8 cellular contexts compared by ENCODE assay signal in the genomic region with DNA sequence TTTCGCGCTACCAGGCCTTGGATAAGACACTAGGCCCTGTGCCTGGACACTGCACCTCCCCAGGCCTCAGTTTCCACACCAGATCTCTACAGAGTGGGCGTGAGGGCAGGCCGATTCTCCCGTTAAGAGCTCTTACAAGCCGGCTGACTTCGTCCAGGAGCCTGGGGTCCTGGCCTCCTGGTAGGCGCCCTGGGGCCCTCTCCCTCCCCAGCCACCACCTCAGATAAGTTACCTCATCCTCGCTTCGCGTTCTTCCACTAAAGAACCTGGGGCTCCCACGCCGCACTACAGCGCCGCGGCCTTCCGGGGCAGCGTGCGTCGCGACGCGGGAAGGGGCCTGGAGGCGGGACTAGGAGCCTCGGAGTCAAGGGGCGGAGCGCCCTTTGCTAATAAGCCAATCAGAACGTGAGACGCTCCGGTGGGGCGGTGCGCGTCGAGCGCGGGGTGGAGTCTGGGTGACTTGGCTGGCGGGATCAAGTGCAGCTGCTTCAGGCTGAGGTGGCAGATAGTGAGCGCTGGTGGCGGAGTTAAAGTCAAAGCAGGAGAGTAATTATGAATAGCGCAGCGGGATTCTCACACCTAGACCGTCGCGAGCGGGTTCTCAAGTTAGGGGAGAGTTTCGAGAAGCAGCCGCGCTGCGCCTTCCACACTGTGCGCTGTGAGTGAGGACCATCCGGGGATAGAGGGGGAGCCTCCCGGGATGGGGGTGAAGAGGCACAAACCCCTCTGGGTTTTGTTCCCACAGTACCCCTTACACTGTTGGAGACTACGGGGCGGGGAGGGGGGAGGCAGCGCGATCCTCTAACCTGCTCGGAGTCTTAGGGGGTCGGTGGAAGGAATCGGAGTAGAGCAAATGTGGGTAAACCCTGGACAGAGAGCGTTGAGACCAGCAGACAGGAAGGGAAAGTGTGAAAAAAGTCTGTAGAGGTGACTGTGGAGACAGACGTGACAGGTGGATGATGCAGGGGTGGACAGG. TPM values are rescaled to one million over a fixed set of nuclear protein-coding genes. Genes with fewer than 3 reads are reported as not detected.
DNase-seq lines count a peak whose midpoint lies in the region; ATAC-seq and TF ChIP-seq lines count a peak whose summit lies in the region.

A gene (plus strand): TSS at position 476 of the 976 bp plus-strand sequence. CDS start 77 bp downstream, at position 553.
A gene with protein sequence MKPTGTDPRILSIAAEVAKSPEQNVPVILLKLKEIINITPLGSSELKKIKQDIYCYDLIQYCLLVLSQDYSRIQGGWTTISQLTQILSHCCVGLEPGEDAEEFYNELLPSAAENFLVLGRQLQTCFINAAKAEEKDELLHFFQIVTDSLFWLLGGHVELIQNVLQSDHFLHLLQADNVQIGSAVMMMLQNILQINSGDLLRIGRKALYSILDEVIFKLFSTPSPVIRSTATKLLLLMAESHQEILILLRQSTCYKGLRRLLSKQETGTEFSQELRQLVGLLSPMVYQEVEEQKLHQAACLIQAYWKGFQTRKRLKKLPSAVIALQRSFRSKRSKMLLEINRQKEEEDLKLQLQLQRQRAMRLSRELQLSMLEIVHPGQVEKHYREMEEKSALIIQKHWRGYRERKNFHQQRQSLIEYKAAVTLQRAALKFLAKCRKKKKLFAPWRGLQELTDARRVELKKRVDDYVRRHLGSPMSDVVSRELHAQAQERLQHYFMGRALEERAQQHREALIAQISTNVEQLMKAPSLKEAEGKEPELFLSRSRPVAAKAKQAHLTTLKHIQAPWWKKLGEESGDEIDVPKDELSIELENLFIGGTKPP (minus strand): TSS at position 327 of the 976 bp plus-strand sequence. CDS start 6,100 bp downstream, outside the sequence.

- peak; percentile 97 for ATAC-seq in HG02870 (IDR thresholded peaks at IDR 0.05; ENCODE audit: unreplicated experiment)

- H3K9me3 ChIP-seq in left ventricle myocardium inferior (replicated peaks), result no peaks in the 10 kb centered on the region

- H3K27ac ChIP-seq in left ventricle myocardium inferior (replicated peaks), result peak within 1 kb of the TSS; percentile 79
- H3K27ac ChIP-seq in urinary bladder (ENCODE audit: low read depth), result peak within 1 kb of the TSS; percentile 84

- in situ Hi-C loops in GM13976 (cut with MboI; ENCODE audit: low sequenced_read_pairs, unreplicated experiment), result no loop called here

- H3K27ac Mint-ChIP-seq in progenitor cell of endocrine pancreas, result peak within 1 kb of the TSS; percentile 93

- WGBS in urinary bladder, result under 1% methylated on average over 61 of the region's 61 CpGs

- peak within 1 kb of the TSS; percentile 98 for H3K4me3 Mint-ChIP-seq in progenitor cell of endocrine pancreas (ENCODE audit: low read depth)

- intact Hi-C loops in T-helper 1 cell treated with Interleukin-12 subunit alpha and Interleukin-12 subunit beta and Interleukin-4 antibody, amounts not matched to agents 30 ng/mL and 1 ng/mL, for 36 hours (cut with micrococcal nuclease), result loop anchor here (1.0 to 10.0 kb wide), 21 partner anchors 86 to 1750 kb away; a partner anchor contains a TSS
- intact Hi-C loops in left ventricle myocardium inferior (cut with micrococcal nuclease), result no loop called here

- H3K4me3 ChIP-seq in left ventricle myocardium inferior, result peak within 1 kb of the TSS; percentile 84
- peak within 1 kb of the TSS; percentile 85 for H3K4me3 ChIP-seq in urinary bladder (ENCODE audit: low read depth, low read length)

- H3K36me3 ChIP-seq in left ventricle myocardium inferior (peaks cover 9% of the 10 kb centered on the region), urinary bladder (ENCODE audit: insufficient read depth) (peaks cover 2% of the 10 kb centered on the region)

- TF ChIP-seq CTCF in GM13976 (IDR thresholded peaks at IDR 0.05; ENCODE audit: borderline replicate concordance, control extremely low read depth, extremely low read depth, insufficient read depth, missing control alignments) (no peak), left ventricle myocardium inferior (IDR thresholded peaks at IDR 0.05; ENCODE audit: borderline replicate concordance) (no peak), progenitor cell of endocrine pancreas (IDR thresholded peaks at IDR 0.05; ENCODE audit: unreplicated experiment) (no peak)

- H3K4me1 ChIP-seq in left ventricle myocardium inferior (peaks cover 28% of the 10 kb centered on the region), urinary bladder (ENCODE audit: insufficient read depth) (peaks cover 1% of the 10 kb centered on the region)

- no peaks in the 10 kb centered on the region for H3K9me3 Mint-ChIP-seq in progenitor cell of endocrine pancreas (ENCODE audit: low read depth)

- no peaks in the 10 kb centered on the region for H3K27me3 ChIP-seq in left ventricle myocardium inferior (ENCODE audit: low read depth)

- H3K36me3 Mint-ChIP-seq in progenitor cell of endocrine pancreas (ENCODE audit: insufficient read depth), result peaks cover 8% of the 10 kb centered on the region

- peaks cover 25% of the 10 kb centered on the region for H3K4me1 Mint-ChIP-seq in progenitor cell of endocrine pancreas (ENCODE audit: low read depth)

- DNase-seq in GM13976 (ENCODE audit: low spot score) (peak; percentile 99), NCI-H146 treated with DMSO at 0.1 percent for 48 hours (lab: John Stamatoyannopoulos, UW; ENCODE audit: unreplicated experiment) (peak; percentile 97), amniotic epithelial cell (ENCODE audit: low read depth) (peak; percentile 91), left ventricle myocardium inferior (peak; percentile 93), progenitor cell of endocrine pancreas (ENCODE audit: low spot score, unreplicated experiment) (peak; percentile 88)

- H3K27me3 Mint-ChIP-seq in progenitor cell of endocrine pancreas, result peaks cover 24% of the 10 kb centered on the region

RNA-seq across cellular contexts. Expression of the first gene that starts in this region (rescaled TPM):
- total RNA-seq in T-helper 1 cell treated with Interleukin-12 subunit alpha and Interleukin-12 subunit beta and Interleukin-4 antibody, amounts not matched to agents 30 ng/mL and 1 ng/mL, for 36 hours, result 17.0 and 19.2 TPM in 2 replicates
- total RNA-seq in left ventricle myocardium inferior (4.1 TPM), progenitor cell of endocrine pancreas (7.0 and 7.6 TPM in 2 replicates), urinary bladder (16.4 TPM)
- 5.5 TPM for polyA plus RNA-seq in urinary bladder

RNA-seq across cellular contexts. Expression of the second gene that starts in this region (rescaled TPM):
- total RNA-seq in T-helper 1 cell treated with Interleukin-12 subunit alpha and Interleukin-12 subunit beta and Interleukin-4 antibody, amounts not matched to agents 30 ng/mL and 1 ng/mL, for 36 hours, result 32.2 and 39.1 TPM in 2 replicates
- total RNA-seq in left ventricle myocardium inferior (5.7 TPM), progenitor cell of endocrine pancreas (38.3 and 38.7 TPM in 2 replicates), urinary bladder (41.1 TPM)
- polyA plus RNA-seq in urinary bladder, result 13.0 TPM

Comparison
In these comparisons a context has a peak if more than half of its experiments do, and no peak if none do; other contexts are left out.
1. Peak in every context shown above with its lines: DNase-seq, ATAC-seq, H3K4me3 ChIP-seq and H3K27ac ChIP-seq.